ENCODE assay signal across 8 cellular contexts in the genomic region with DNA sequence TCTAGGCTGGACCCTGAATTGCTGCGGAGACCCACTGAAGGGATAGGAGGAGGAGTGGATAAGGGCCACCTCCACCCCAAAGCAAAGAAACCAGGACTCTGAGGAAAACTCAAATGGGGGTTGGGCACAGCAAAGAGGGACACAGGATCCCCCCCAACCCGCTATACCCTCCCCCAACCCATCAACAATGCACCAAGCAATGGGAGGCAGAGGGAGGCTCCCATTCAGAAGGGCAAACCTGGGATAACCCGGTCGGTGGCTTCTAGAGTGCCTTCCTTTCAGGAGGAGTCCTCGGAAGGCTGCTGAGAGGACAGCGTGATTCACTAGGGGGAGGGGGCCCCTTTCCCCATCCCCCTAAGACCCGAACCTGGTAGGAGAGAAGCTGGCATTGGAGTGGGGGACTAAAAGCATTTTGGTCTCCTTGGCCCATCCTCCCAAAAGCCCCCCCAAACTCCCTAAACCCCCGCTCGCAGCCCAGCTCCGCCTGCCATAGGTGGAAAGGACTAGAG. TPM values are rescaled to one million over a fixed set of nuclear protein-coding genes. Genes with fewer than 3 reads are reported as not detected.
DNase-seq lines count a peak whose midpoint lies in the region; ATAC-seq, FAIRE-seq and TF ChIP-seq lines count a peak whose summit lies in the region.

No MANE protein-coding gene starts in this region.

- peaks cover 2% of the 10 kb centered on the region for H3K36me3 Mint-ChIP-seq in memory B cell

- H3K27ac Mint-ChIP-seq in memory B cell = peak overlapping the region; percentile 97

- CTCF ChIA-PET in K562 (lab: Yijun Ruan, JAX; ENCODE audit: low intra/inter-chr PET ratio) = no interaction called here

- H3K4me2 ChIP-seq in K562 (ENCODE audit: insufficient read depth, low read length) = peak overlapping the region; percentile 74

- no peak for TF ChIP-seq CTCF in 22Rv1 (IDR thresholded peaks at IDR 0.05)
- TF ChIP-seq CTCF in HFF-Myc (IDR thresholded peaks at IDR 0.05; ENCODE audit: low read depth, low read length, missing control alignments) = no peak
- no peak for TF ChIP-seq CTCF in K562 (IDR thresholded peaks at IDR 0.05 in 2 of 3, conservative IDR thresholded peaks at IDR 0.05 in 1 of 3; ENCODE audit: insufficient read depth in 2 of 3, low read depth in 1 of 3, low read length in 3 of 3)
- no peak for TF ChIP-seq CTCF in uterus (IDR thresholded peaks at IDR 0.05)

- no peak overlapping the region for H2AFZ ChIP-seq in K562 (ENCODE audit: low read depth, low read length)

- WGBS in K562 (ENCODE audit: insufficient coverage, low coverage, missing lambda C conversion rate) = 6% methylated on average over 9 of the region's 10 CpGs

- FAIRE-seq in K562 (lab: Jason Lieb, UNC) = no peak

- H3K27me3 ChIP-seq in K562 (ENCODE audit: control insufficient read depth in 2 of 2, insufficient read depth in 2 of 2, low read length in 2 of 2) (no peaks in the 10 kb centered on the region; a peak in 1 of 5 replicates), uterus (no peaks in the 10 kb centered on the region)

- no peak for TF ChIP-seq RAD21 in K562 (CRISPR knock-in tag; conservative IDR thresholded peaks at IDR 0.05 in 1 of 2, IDR thresholded peaks at IDR 0.05 in 1 of 2)

- H3K36me3 ChIP-seq in K562 (ENCODE audit: control insufficient read depth, insufficient read depth, low read length) (peaks cover 10% of the 10 kb centered on the region; the same call in 2 of the 3 replicates), uterus (no peaks in the 10 kb centered on the region)

- in situ Hi-C loops in K562 (cut with MboI) = no loop called here

- H3K9me3 ChIP-seq in K562 (replicated peaks; ENCODE audit: control insufficient read depth, insufficient read depth, low read depth, low read length) = no peaks in the 10 kb centered on the region
- no peaks in the 10 kb centered on the region for H3K9me3 ChIP-seq in uterus

- peaks cover 38% of the 10 kb centered on the region for H4K20me1 ChIP-seq in K562 (replicated peaks; ENCODE audit: control insufficient read depth, insufficient read depth, low read length)

- H3K9ac ChIP-seq in K562 (ENCODE audit: insufficient read depth in 1 of 2, low read depth in 2 of 2, low read length in 2 of 2) = peak overlapping the region; percentile 52 to 96; a peak in 3 of 4 replicates

- H3K9me1 ChIP-seq in K562 (ENCODE audit: control insufficient read depth, insufficient read depth, low read length) = peaks cover 12% of the 10 kb centered on the region

- H3K4me3 Mint-ChIP-seq in memory B cell = peak overlapping the region; percentile 95

- intact Hi-C loops in K562 (cut with micrococcal nuclease) (no loop called here), uterus (cut with DNase I; ENCODE audit: low total_unique reads) (no loop called here)

- no peaks in the 10 kb centered on the region for H3K27me3 Mint-ChIP-seq in memory B cell

- peak overlapping the region; percentile 93 for H3K27ac ChIP-seq in 22Rv1
- peak overlapping the region; percentile 49; the same call in 2 of the 3 replicates for H3K27ac ChIP-seq in K562 (ENCODE audit: extremely low read depth, low read depth, low read length)
- H3K27ac ChIP-seq in uterus = peak overlapping the region; percentile 100

- no peak for TF ChIP-seq EP300 in K562 (IDR thresholded peaks at IDR 0.05; ENCODE audit: low read length)

- H3K4me3 ChIP-seq in HFF-Myc (replicated peaks; ENCODE audit: low read depth, low read length) (peak overlapping the region; percentile 96), K562 (peak overlapping the region; percentile 71), uterus (peak overlapping the region; percentile 84 to 93)

- DNase-seq in HFF-Myc (ENCODE audit: extremely low read depth, low read depth) (no peak), K562 (ENCODE audit: extremely low read depth in 1 of 4, low spot score in 3 of 4) (peak in 2 of 4 experiments; percentile 21 to 34), memory B cell (ENCODE audit: low spot score in 2 of 2) (no peak), uterus (no peak), AG08395 (ENCODE audit: low spot score) (no peak), NCI-H510A treated with DMSO at 0.1 percent for 48 hours (lab: John Stamatoyannopoulos, UW) (no peak), mesenteric fat pad (ENCODE audit: low spot score) (no peak)

- peaks cover 56% of the 10 kb centered on the region for H3K4me1 Mint-ChIP-seq in memory B cell

- H3K4me1 ChIP-seq in K562 (replicated peaks in 1 of 2; ENCODE audit: control insufficient read depth in 2 of 2, insufficient read depth in 2 of 2, low read length in 2 of 2) (peaks cover 70 to 74% of the 10 kb centered on the region in 2 experiments), uterus (peaks cover 13 to 24% of the 10 kb centered on the region in 2 donors)

- no peaks in the 10 kb centered on the region for H3K9me3 Mint-ChIP-seq in memory B cell

- ATAC-seq in K562 (no peak), memory B cell (ENCODE audit: low read depth) (no peak)

- no TSS peak for BruUV-seq in K562 (replicated peaks; lab: Mats Ljungman, UMichigan)

- H3K79me2 ChIP-seq in K562 (ENCODE audit: control insufficient read depth, insufficient read depth, low read length) = peaks cover 63% of the 10 kb centered on the region

- POLR2A ChIA-PET in K562 (lab: Yijun Ruan, JAX) = interaction anchor here (0.7 to 6.6 kb wide), 10 partner anchors 9 to 94 kb away, joined by 3 to 62 read pairs (median 4); no protein-coding TSS in a partner anchor

- TF ChIP-seq POLR2A in K562 (conservative IDR thresholded peaks at IDR 0.05) = no peak
- no peak for TF ChIP-seq POLR2A in uterus (IDR thresholded peaks at IDR 0.05)

TF ChIP-seq in K562, 482 proteins besides CTCF, POLR2A, EP300 and RAD21:
- TF ChIP-seq HMG20A (CRISPR knock-in tag; conservative IDR thresholded peaks at IDR 0.05) (no peak), POLR3A (IDR thresholded peaks at IDR 0.05; ENCODE audit: borderline replicate concordance, extremely low read depth, insufficient read depth, insufficient read length) (no peak), TEAD1 (CRISPR knock-in tag; IDR thresholded peaks at IDR 0.05) (0 out of 4 replicates have a peak, but pooled peaks of 1 of the 2 experiments have one; percentile 2), KAT7 (CRISPR knock-in tag; IDR thresholded peaks at IDR 0.05; ENCODE audit: borderline replicate concordance) (0 out of 2 replicates have a peak, but pooled peaks have one; percentile 58), JUN (IDR thresholded peaks at IDR 0.05; ENCODE audit: borderline replicate concordance, low read depth, low read length) (0 out of 2 replicates have a peak, but pooled peaks have one; percentile 2), JUN (CRISPR knock-in tag; IDR thresholded peaks at IDR 0.05; ENCODE audit: borderline replicate concordance) (no peak)
- TF ChIP-seq, protein P1, sequence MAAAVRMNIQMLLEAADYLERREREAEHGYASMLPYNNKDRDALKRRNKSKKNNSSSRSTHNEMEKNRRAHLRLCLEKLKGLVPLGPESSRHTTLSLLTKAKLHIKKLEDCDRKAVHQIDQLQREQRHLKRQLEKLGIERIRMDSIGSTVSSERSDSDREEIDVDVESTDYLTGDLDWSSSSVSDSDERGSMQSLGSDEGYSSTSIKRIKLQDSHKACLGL (CRISPR knock-in tag; IDR thresholded peaks at IDR 0.05; ENCODE audit: borderline replicate concordance, poor library complexity, severe bottlenecking) = no peak

RNA-seq across cellular contexts. Expression of a gene that starts 1.3 kb away (rescaled TPM):
- total RNA-seq in K562 (2011; cell fraction: chromatin; rRNA removed; ENCODE audit: low replicate concordance) = 11.7 and 23.2 TPM in 2 replicates
- 10.0 and 13.7 TPM in 2 replicates for total RNA-seq in K562 (2011; cell fraction: nucleolus; rRNA removed)
- 14.1 and 18.8 TPM in 2 replicates for total RNA-seq in K562 (2011; cell fraction: nucleoplasm; rRNA removed)
- total RNA-seq in K562 (2014; rRNA removed) (5.4 and 6.5 TPM in 2 replicates), K562 (2014; rRNA removed; fragmentation: Illumina TruSeq; extraction: Trizol) (1.3 and 1.7 TPM in 2 replicates), K562 (2015; rRNA removed; fragmentation: Illumina TruSeq; extraction: Trizol) (2.6 and 2.7 TPM in 2 replicates), K562 (2021) (13.8 and 19.5 TPM in 2 replicates), uterus (100 to 1,000 TPM in 1 of 4 donors, 10 to 100 TPM in 2, 1 to 10 TPM in 1; 8.4 to 101 (median 35.1) TPM), mesenteric fat pad (38.7 TPM)
- polyA plus RNA-seq in K562 (2011; rRNA removed) (2.2 and 4.6 TPM in 2 replicates), K562 (2014; fragmentation: Illumina TruSeq; extraction: Trizol) (5.0 and 8.2 TPM in 2 replicates), K562 (2014; fragmentation: Nextera tagmentation; extraction: Ambion mirVana) (under 1 TPM; 0.10 TPM), K562 (2014; rRNA removed) (6.0 and 8.2 TPM in 2 replicates)
- 3.8 and 6.0 TPM in 2 replicates for polyA plus RNA-seq in K562 (2011; cell fraction: cytosol; rRNA removed)
- 8.5 and 14.0 TPM in 2 replicates for polyA plus RNA-seq in K562 (2011; cell fraction: nucleus; rRNA removed)
- polyA plus RNA-seq in K562 (2012) = 8.7 and 11.3 TPM in 2 replicates
- polyA minus RNA-seq in K562 (2011; rRNA and poly(A)+ RNA removed) = 2.8 and 3.4 TPM in 2 replicates
- polyA minus RNA-seq in K562 (2011; cell fraction: cytosol; rRNA and poly(A)+ RNA removed) = 3.1 and 5.6 TPM in 2 replicates
- polyA minus RNA-seq in K562 (2011; cell fraction: nucleus; rRNA and poly(A)+ RNA removed) = 4.6 and 7.7 TPM in 2 replicates

Comparison
In these comparisons a context has a peak if more than half of its experiments do, and no peak if none do; other contexts are left out.
1. H3K27ac ChIP-seq: peak in every context shown above with its lines; median percentile 100 in uterus; 93 in 22Rv1; 49 in K562.